ENCODE assay signal across 1 cellular context in the genomic region with DNA sequence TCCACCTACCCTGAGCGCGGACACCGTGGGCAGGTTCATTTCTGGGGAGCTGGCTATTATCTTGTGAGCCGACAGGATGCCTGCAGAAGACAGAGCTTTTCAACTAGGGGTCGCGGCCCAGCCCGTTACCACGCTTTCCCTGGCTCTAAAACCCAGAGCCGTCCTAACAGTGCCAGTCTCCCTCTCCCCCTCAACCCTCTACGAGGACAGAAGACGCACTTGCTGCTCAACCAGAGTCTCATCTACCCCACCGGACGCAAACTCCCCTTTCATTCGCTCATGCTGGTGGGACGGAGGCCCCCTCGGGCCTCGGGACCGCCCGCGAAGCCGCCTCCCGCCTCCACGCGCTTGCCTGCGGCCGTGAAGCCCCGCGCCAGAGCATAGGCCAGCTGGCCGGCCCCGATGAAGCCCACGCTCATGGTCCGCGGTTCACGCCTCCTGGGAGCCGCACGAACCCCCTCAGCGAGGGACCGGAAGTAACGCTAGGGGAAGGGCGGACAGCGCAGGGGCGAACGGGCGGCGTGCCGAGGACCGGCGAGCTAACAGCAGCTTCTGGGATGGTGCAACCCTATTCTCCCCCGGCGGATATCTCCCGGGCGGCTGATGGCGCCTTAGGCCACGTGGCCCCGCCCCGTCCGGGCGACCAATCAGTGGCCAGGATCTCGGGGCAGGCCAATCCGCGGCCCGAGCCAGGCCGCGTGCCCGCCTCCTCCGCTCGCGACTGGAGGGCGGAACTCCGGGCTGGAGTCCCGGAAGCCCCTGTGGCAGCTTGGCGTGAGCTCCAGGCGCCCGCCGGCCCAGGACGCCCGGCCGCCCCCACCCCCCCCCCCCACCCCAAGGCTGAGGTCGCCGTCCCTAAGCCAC.
TF ChIP-seq lines count a peak whose summit lies in the region.

A gene (minus strand): TSS at position 559 of the 864 bp plus-strand sequence. CDS start 140 bp downstream, at position 419.

TF ChIP-seq in HepG2, 621 proteins besides CTCF, POLR2A, EP300 and RAD21 (continued from another document and continues in another):
- TF ChIP-seq, protein P1, sequence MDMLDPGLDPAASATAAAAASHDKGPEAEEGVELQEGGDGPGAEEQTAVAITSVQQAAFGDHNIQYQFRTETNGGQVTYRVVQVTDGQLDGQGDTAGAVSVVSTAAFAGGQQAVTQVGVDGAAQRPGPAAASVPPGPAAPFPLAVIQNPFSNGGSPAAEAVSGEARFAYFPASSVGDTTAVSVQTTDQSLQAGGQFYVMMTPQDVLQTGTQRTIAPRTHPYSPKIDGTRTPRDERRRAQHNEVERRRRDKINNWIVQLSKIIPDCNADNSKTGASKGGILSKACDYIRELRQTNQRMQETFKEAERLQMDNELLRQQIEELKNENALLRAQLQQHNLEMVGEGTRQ (IDR thresholded peaks at IDR 0.05; ENCODE audit: low read depth, low read length), result peak; percentile 86
- TF ChIP-seq, protein P1 (CRISPR knock-in tag; IDR thresholded peaks at IDR 0.05; ENCODE audit: borderline replicate concordance), result peak; percentile 91; the same call in 1 of the 2 replicates
- TF ChIP-seq AHR (CRISPR knock-in tag; IDR thresholded peaks at IDR 0.05), result peak; percentile 67; the same call in 1 of the 2 replicates
- 0 out of 2 replicates have a peak, but pooled peaks have one; percentile 82 for TF ChIP-seq ZNF724P (CRISPR knock-in tag; IDR thresholded peaks at IDR 0.05; ENCODE audit: borderline replicate concordance)
- no peak for TF ChIP-seq NFIC (IDR thresholded peaks at IDR 0.05; ENCODE audit: low read length)
- TF ChIP-seq, protein P2, sequence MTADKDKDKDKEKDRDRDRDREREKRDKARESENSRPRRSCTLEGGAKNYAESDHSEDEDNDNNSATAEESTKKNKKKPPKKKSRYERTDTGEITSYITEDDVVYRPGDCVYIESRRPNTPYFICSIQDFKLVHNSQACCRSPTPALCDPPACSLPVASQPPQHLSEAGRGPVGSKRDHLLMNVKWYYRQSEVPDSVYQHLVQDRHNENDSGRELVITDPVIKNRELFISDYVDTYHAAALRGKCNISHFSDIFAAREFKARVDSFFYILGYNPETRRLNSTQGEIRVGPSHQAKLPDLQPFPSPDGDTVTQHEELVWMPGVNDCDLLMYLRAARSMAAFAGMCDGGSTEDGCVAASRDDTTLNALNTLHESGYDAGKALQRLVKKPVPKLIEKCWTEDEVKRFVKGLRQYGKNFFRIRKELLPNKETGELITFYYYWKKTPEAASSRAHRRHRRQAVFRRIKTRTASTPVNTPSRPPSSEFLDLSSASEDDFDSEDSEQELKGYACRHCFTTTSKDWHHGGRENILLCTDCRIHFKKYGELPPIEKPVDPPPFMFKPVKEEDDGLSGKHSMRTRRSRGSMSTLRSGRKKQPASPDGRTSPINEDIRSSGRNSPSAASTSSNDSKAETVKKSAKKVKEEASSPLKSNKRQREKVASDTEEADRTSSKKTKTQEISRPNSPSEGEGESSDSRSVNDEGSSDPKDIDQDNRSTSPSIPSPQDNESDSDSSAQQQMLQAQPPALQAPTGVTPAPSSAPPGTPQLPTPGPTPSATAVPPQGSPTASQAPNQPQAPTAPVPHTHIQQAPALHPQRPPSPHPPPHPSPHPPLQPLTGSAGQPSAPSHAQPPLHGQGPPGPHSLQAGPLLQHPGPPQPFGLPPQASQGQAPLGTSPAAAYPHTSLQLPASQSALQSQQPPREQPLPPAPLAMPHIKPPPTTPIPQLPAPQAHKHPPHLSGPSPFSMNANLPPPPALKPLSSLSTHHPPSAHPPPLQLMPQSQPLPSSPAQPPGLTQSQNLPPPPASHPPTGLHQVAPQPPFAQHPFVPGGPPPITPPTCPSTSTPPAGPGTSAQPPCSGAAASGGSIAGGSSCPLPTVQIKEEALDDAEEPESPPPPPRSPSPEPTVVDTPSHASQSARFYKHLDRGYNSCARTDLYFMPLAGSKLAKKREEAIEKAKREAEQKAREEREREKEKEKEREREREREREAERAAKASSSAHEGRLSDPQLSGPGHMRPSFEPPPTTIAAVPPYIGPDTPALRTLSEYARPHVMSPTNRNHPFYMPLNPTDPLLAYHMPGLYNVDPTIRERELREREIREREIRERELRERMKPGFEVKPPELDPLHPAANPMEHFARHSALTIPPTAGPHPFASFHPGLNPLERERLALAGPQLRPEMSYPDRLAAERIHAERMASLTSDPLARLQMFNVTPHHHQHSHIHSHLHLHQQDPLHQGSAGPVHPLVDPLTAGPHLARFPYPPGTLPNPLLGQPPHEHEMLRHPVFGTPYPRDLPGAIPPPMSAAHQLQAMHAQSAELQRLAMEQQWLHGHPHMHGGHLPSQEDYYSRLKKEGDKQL (CRISPR knock-in tag; IDR thresholded peaks at IDR 0.05; ENCODE audit: low read depth), result no peak
- TF ChIP-seq, protein P3, sequence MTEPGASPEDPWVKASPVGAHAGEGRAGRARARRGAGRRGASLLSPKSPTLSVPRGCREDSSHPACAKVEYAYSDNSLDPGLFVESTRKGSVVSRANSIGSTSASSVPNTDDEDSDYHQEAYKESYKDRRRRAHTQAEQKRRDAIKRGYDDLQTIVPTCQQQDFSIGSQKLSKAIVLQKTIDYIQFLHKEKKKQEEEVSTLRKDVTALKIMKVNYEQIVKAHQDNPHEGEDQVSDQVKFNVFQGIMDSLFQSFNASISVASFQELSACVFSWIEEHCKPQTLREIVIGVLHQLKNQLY (CRISPR knock-in tag; IDR thresholded peaks at IDR 0.05), result peak; percentile 58; the same call in 1 of the 2 replicates
- no peak for TF ChIP-seq ZNF790 (CRISPR knock-in tag; IDR thresholded peaks at IDR 0.05; ENCODE audit: borderline replicate concordance)
- no peak for TF ChIP-seq TAF15 (IDR thresholded peaks at IDR 0.05; ENCODE audit: low read depth, low read length, poor library complexity, severe bottlenecking)
- no peak; the same call in 1 of the 2 replicates for TF ChIP-seq ZNF589 (CRISPR knock-in tag; conservative IDR thresholded peaks at IDR 0.05)
- TF ChIP-seq, protein P4, sequence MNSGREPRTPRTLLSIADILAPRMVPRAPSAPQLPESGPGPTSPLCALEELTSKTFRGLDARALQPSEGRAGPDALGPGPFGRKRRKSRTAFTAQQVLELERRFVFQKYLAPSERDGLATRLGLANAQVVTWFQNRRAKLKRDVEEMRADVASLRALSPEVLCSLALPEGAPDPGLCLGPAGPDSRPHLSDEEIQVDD (CRISPR knock-in tag; IDR thresholded peaks at IDR 0.05; ENCODE audit: borderline replicate concordance), result peak; percentile 92; the same call in 1 of the 2 replicates
- no peak for TF ChIP-seq RBAK (CRISPR knock-in tag; IDR thresholded peaks at IDR 0.05)
- TF ChIP-seq ESRRA (CRISPR knock-in tag; IDR thresholded peaks at IDR 0.05; ENCODE audit: low read depth), result peak; percentile 68
- TF ChIP-seq RARG (CRISPR knock-in tag; IDR thresholded peaks at IDR 0.05; ENCODE audit: low read depth), result no peak
- TF ChIP-seq, protein P5, sequence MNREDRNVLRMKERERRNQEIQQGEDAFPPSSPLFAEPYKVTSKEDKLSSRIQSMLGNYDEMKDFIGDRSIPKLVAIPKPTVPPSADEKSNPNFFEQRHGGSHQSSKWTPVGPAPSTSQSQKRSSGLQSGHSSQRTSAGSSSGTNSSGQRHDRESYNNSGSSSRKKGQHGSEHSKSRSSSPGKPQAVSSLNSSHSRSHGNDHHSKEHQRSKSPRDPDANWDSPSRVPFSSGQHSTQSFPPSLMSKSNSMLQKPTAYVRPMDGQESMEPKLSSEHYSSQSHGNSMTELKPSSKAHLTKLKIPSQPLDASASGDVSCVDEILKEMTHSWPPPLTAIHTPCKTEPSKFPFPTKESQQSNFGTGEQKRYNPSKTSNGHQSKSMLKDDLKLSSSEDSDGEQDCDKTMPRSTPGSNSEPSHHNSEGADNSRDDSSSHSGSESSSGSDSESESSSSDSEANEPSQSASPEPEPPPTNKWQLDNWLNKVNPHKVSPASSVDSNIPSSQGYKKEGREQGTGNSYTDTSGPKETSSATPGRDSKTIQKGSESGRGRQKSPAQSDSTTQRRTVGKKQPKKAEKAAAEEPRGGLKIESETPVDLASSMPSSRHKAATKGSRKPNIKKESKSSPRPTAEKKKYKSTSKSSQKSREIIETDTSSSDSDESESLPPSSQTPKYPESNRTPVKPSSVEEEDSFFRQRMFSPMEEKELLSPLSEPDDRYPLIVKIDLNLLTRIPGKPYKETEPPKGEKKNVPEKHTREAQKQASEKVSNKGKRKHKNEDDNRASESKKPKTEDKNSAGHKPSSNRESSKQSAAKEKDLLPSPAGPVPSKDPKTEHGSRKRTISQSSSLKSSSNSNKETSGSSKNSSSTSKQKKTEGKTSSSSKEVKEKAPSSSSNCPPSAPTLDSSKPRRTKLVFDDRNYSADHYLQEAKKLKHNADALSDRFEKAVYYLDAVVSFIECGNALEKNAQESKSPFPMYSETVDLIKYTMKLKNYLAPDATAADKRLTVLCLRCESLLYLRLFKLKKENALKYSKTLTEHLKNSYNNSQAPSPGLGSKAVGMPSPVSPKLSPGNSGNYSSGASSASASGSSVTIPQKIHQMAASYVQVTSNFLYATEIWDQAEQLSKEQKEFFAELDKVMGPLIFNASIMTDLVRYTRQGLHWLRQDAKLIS (CRISPR knock-in tag; IDR thresholded peaks at IDR 0.05), result no peak
- peak; percentile 44 for TF ChIP-seq CBX1 (IDR thresholded peaks at IDR 0.05; ENCODE audit: low read depth)
- TF ChIP-seq SMC3 (IDR thresholded peaks at IDR 0.05; ENCODE audit: low read length), result no peak
- TF ChIP-seq, protein P6, sequence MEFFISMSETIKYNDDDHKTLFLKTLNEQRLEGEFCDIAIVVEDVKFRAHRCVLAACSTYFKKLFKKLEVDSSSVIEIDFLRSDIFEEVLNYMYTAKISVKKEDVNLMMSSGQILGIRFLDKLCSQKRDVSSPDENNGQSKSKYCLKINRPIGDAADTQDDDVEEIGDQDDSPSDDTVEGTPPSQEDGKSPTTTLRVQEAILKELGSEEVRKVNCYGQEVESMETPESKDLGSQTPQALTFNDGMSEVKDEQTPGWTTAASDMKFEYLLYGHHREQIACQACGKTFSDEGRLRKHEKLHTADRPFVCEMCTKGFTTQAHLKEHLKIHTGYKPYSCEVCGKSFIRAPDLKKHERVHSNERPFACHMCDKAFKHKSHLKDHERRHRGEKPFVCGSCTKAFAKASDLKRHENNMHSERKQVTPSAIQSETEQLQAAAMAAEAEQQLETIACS (CRISPR knock-in tag; IDR thresholded peaks at IDR 0.05), result no peak
- no peak; the same call in 1 of the 2 replicates for TF ChIP-seq ZNF543 (CRISPR knock-in tag; IDR thresholded peaks at IDR 0.05)
- no peak for TF ChIP-seq ZNF30 (CRISPR knock-in tag; IDR thresholded peaks at IDR 0.05)
- peak; percentile 66 for TF ChIP-seq CREB1 (IDR thresholded peaks at IDR 0.05)
- TF ChIP-seq CREB1 (CRISPR knock-in tag; IDR thresholded peaks at IDR 0.05), result no peak
- TF ChIP-seq CBX5 (CRISPR knock-in tag; IDR thresholded peaks at IDR 0.05; ENCODE audit: borderline replicate concordance), result no peak
- TF ChIP-seq PRPF4 (IDR thresholded peaks at IDR 0.05; ENCODE audit: low read depth, low read length, poor library complexity, severe bottlenecking), result no peak
- peak; percentile 9; the same call in 1 of the 2 replicates for TF ChIP-seq NKX3-1 (CRISPR knock-in tag; IDR thresholded peaks at IDR 0.05)
- peak; percentile 74; the same call in 1 of the 2 replicates for TF ChIP-seq ZBTB42 (CRISPR knock-in tag; IDR thresholded peaks at IDR 0.05)
- peak; percentile 80 for TF ChIP-seq NRL (CRISPR knock-in tag; IDR thresholded peaks at IDR 0.05; ENCODE audit: borderline replicate concordance)
- TF ChIP-seq NFE2L2 (IDR thresholded peaks at IDR 0.05; ENCODE audit: low read length), result no peak
- TF ChIP-seq ZFP37 (CRISPR knock-in tag; IDR thresholded peaks at IDR 0.05; ENCODE audit: borderline replicate concordance), result no peak
- TF ChIP-seq NPAS2 (CRISPR knock-in tag; IDR thresholded peaks at IDR 0.05; ENCODE audit: borderline replicate concordance), result no peak
- no peak for TF ChIP-seq ZNF326 (CRISPR knock-in tag; IDR thresholded peaks at IDR 0.05; ENCODE audit: borderline replicate concordance)
- TF ChIP-seq FOXA1 (IDR thresholded peaks at IDR 0.05), result no peak
- peak; percentile 61 for TF ChIP-seq FOXA1 (CRISPR knock-in tag; IDR thresholded peaks at IDR 0.05)
- no peak for TF ChIP-seq ZNF773 (CRISPR knock-in tag; IDR thresholded peaks at IDR 0.05; ENCODE audit: borderline replicate concordance)
- TF ChIP-seq RFXAP (CRISPR knock-in tag; IDR thresholded peaks at IDR 0.05; ENCODE audit: borderline replicate concordance), result no peak
- TF ChIP-seq ZNF547 (CRISPR knock-in tag; IDR thresholded peaks at IDR 0.05), result peak; percentile 87
- TF ChIP-seq FOXM1 (CRISPR knock-in tag; IDR thresholded peaks at IDR 0.05), result no peak
- 0 out of 2 replicates have a peak, but pooled peaks have one; percentile 36 for TF ChIP-seq NFKBIZ (CRISPR knock-in tag; IDR thresholded peaks at IDR 0.05)
- TF ChIP-seq, protein P7, sequence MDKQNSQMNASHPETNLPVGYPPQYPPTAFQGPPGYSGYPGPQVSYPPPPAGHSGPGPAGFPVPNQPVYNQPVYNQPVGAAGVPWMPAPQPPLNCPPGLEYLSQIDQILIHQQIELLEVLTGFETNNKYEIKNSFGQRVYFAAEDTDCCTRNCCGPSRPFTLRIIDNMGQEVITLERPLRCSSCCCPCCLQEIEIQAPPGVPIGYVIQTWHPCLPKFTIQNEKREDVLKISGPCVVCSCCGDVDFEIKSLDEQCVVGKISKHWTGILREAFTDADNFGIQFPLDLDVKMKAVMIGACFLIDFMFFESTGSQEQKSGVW (CRISPR knock-in tag; IDR thresholded peaks at IDR 0.05; ENCODE audit: borderline replicate concordance), result no peak
- no peak for TF ChIP-seq NBN (conservative IDR thresholded peaks at IDR 0.05)
- no peak for TF ChIP-seq ZNF367 (CRISPR knock-in tag; IDR thresholded peaks at IDR 0.05; ENCODE audit: borderline replicate concordance)
- no peak for TF ChIP-seq HNRNPH1 (optimal IDR thresholded peaks at IDR 0.05; ENCODE audit: low read depth, low read length)
- no peak for TF ChIP-seq U2AF2 (IDR thresholded peaks at IDR 0.05; ENCODE audit: low read depth, low read length)
- TF ChIP-seq, protein P8, sequence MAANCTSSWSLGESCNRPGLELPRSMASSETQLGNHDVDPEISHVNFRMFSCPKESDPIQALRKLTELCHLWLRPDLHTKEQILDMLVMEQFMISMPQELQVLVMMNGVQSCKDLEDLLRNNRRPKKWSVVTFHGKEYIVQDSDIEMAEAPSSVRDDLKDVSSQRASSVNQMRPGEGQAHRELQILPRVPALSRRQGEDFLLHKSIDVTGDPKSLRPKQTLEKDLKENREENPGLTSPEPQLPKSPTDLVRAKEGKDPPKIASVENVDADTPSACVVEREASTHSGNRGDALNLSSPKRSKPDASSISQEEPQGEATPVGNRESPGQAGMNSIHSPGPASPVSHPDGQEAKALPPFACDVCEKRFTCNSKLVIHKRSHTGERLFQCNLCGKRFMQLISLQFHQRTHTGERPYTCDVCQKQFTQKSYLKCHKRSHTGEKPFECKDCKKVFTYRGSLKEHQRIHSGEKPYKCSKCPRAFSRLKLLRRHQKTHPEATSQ (CRISPR knock-in tag; IDR thresholded peaks at IDR 0.05; ENCODE audit: borderline replicate concordance), result 0 out of 2 replicates have a peak, but pooled peaks have one; percentile 8
- TF ChIP-seq ZNF232 (CRISPR knock-in tag; IDR thresholded peaks at IDR 0.05; ENCODE audit: borderline replicate concordance), result no peak
- TF ChIP-seq SP5 (CRISPR knock-in tag; IDR thresholded peaks at IDR 0.05; ENCODE audit: borderline replicate concordance, low read depth), result peak; percentile 41
